ENCODE assay signal across 13 cellular contexts in the genomic region with DNA sequence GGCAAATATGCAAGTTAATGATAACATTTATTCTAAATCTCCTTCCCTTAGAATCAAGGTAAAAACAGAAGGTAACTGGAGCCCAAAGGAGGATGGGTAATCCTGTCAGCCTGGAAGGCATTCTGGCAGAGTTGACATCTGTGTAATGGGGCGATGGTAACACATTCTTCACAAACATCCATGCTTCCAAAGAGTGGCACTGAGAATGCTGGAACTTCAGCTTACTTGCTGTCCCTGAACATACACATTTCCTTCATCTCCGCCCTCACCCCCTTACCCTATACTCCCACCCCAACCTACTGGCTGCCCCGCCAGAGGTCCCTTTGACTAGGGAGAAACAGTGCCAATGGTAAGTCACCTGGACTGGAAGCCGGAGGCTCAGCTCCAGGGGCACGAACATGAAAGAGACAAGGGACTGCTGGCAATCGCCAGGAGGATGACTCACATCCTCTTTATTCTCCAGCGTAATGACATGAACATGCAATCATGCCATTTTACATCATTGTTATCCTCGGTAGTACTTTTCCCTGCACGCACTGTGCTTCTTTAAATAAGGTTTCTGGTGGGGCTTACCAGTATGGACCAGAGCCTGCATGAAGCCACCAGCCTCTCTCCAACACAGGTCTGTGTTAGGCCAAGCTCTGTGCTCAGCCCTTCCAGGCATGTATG.
DNase-seq lines count a peak whose midpoint lies in the region; ATAC-seq and TF ChIP-seq lines count a peak whose summit lies in the region.
"Had no signal": no experiment of that assay in that cellular context is flagged by ENCODE, and none has a peak within 500 bp of the region (broad histone marks: within the 10 kb centered on the region; RNA-seq: fewer than 3 reads in every experiment).

No MANE protein-coding gene starts in this region.

- H3K36me3 ChIP-seq in ACC112 (ENCODE audit: insufficient read depth, low read length) = no peaks in the 10 kb centered on the region
- H3K36me3 ChIP-seq: uterus had no signal

- no peak for TF ChIP-seq CTCF in RWPE1 (conservative IDR thresholded peaks at IDR 0.05; ENCODE audit: low read depth)

- peak overlapping the region; percentile 80 for H2AFZ ChIP-seq in ACC112 (ENCODE audit: low read length, unreplicated experiment)

- peak overlapping the region; percentile 31 for H3K4me3 ChIP-seq in ACC112 (ENCODE audit: low read depth, low read length)
- H3K4me3 ChIP-seq: uterus had no signal

- DNase-seq in HCEC 1CT (peak; percentile 83), RWPE1 (ENCODE audit: low spot score) (peak; percentile 61), fibroblast of peridontal ligament (ENCODE audit: extremely low read depth) (peak; percentile 79), NCI-H510A treated with DMSO at 0.1 percent for 48 hours (lab: John Stamatoyannopoulos, UW) (no peak), sciatic nerve (ENCODE audit: low spot score) (no peak)
- no peak for DNase-seq in stimulated activated naive CD8-positive, alpha-beta T cell treated with anti-CD3 and anti-CD28 coated beads, Interleukin-15, Interleukin-2, amounts not matched to agents 100 U/mL and 50 U/mL, for 24 hours
- DNase-seq: activated CD8-positive, alpha-beta memory T cell treated with anti-CD3 and anti-CD28 coated beads, Interleukin-2, amount 50 U/mL, for 4 hours; NCI-H2107; T-helper 2 cell; uterus had no signal

- intact Hi-C loops in sciatic nerve (cut with DNase I) = no loop called here

- ATAC-seq in GM21423 (IDR thresholded peaks at IDR 0.05; ENCODE audit: unreplicated experiment) (no peak), sciatic nerve (no peak)
- ATAC-seq in stimulated activated naive CD8-positive, alpha-beta T cell treated with anti-CD3 and anti-CD28 coated beads, Interleukin-15, Interleukin-2, amounts not matched to agents 100 U/mL and 50 U/mL, for 24 hours = no peak

- CTCF ChIA-PET in RWPE1 (lab: Yijun Ruan, JAX) = interaction anchor here (0.6 kb wide), 1 partner anchor 21 kb away, joined by 9 read pairs; no protein-coding TSS in a partner anchor

- H3K27ac ChIP-seq in ACC112 (ENCODE audit: low read depth, low read length) (peak overlapping the region; percentile 87), RWPE1 (peak overlapping the region; percentile 74)
- H3K27ac ChIP-seq: C4-2B, uterus had no signal

- H3K4me1 ChIP-seq in ACC112 (ENCODE audit: control insufficient read depth, insufficient read depth, low read length, unreplicated experiment) = peaks cover 29% of the 10 kb centered on the region
- H3K4me1 ChIP-seq: uterus had no signal

- POLR2A ChIA-PET in RWPE1 (lab: Yijun Ruan, JAX; ENCODE audit: low non-redundant PET) = no interaction called here

- H3K27me3 ChIP-seq in ACC112 (ENCODE audit: insufficient read depth, low read length) = no peaks in the 10 kb centered on the region
- H3K27me3 ChIP-seq: uterus had no signal

- no peaks in the 10 kb centered on the region for H3K79me2 ChIP-seq in ACC112 (ENCODE audit: control insufficient read depth, insufficient read depth, low read length, unreplicated experiment)

Comparison
In these comparisons a context has a peak if more than half of its experiments do, and no peak if none do; other contexts are left out.
1. DNase-seq: peak in HCEC 1CT (single experiment), RWPE1 (single experiment) and fibroblast of peridontal ligament (single experiment); none in NCI-H510A treated with DMSO at 0.1 percent for 48 hours (single experiment), sciatic nerve (single experiment) and stimulated activated naive CD8-positive, alpha-beta T cell treated with anti-CD3 and anti-CD28 coated beads, Interleukin-15, Interleukin-2, amounts not matched to agents 100 U/mL and 50 U/mL, for 24 hours (single experiment).